Comparison of ENCODE assay signal across 19 cellular contexts in genomic region chr2:96970910-96971309, GRCh38. TPM values are rescaled to one million over a fixed set of nuclear protein-coding genes. Genes with fewer than 3 reads are reported as not detected.
A peak's percentile ranks its signal among the peaks of the same experiment; 100 is the strongest.
DNase-seq lines count a peak whose midpoint lies in the region; ATAC-seq and TF ChIP-seq lines count a peak whose summit lies in the region.
"Had no signal": no experiment of that assay in that cellular context is flagged by ENCODE, and none has a peak within 500 bp of the region (broad histone marks: within the 10 kb centered on the region; RNA-seq: fewer than 3 reads in every experiment).

No MANE protein-coding gene starts in this region.

- H3K9me3 Mint-ChIP-seq in CD4-positive, alpha-beta T cell: no peaks in the 10 kb centered on the region
- H3K9me3 Mint-ChIP-seq in mesothelial cell of epicardium: no peaks in the 10 kb centered on the region
- H3K9me3 Mint-ChIP-seq: effector memory CD8-positive, alpha-beta T cell; immature natural killer cell; natural killer cell had no signal

- DNase-seq in CD4-positive, alpha-beta T cell: no peak
- peak; percentile 68 for DNase-seq in DMS79 treated with DMSO at 0.1 percent for 48 hours (lab: John Stamatoyannopoulos, UW)
- DNase-seq in NCI-H345 (lab: John Stamatoyannopoulos, UW): peak; percentile 75
- DNase-seq in left colon: no peak
- DNase-seq in DMS114 treated with DMSO at 0.1 percent for 48 hours (lab: John Stamatoyannopoulos, UW; ENCODE audit: unreplicated experiment): no peak
- DNase-seq in NCI-H1930 (lab: John Stamatoyannopoulos, UW): no peak
- no peak for DNase-seq in mesothelial cell of epicardium (ENCODE audit: low spot score in 2 of 2, unreplicated experiment in 2 of 2)
- DNase-seq: activated CD8-positive, alpha-beta memory T cell treated with anti-CD3 and anti-CD28 coated beads, Interleukin-2, amount 50 U/mL, for 4 hours; activated effector memory CD4-positive, alpha-beta T cell treated with anti-CD3 and anti-CD28 coated beads, Interleukin-2, amount 50 U/mL, for 16 hours; central memory CD4-positive, alpha-beta T cell; effector memory CD8-positive, alpha-beta T cell; immature natural killer cell; mammary epithelial cell; natural killer cell; NCI-H1105; NCI-H748 treated with DMSO at 0.1 percent for 48 hours; stimulated activated CD4-positive, alpha-beta T cell treated with anti-CD3 and anti-CD28 coated beads, Interleukin-2, amount 100 ng/mL, for 48 hours; T-helper 9 cell had no signal

- CTCF ChIA-PET in CD4-positive, alpha-beta T cell (lab: Charles Lee): interaction anchor here (1.7 kb wide), 1 partner anchor 170 kb away, joined by 4 read pairs; no protein-coding TSS in a partner anchor

- TF ChIP-seq CTCF in CD4-positive, alpha-beta T cell (IDR thresholded peaks at IDR 0.05): no peak
- no peak for TF ChIP-seq CTCF in mesothelial cell of epicardium (IDR thresholded peaks at IDR 0.05; ENCODE audit: unreplicated experiment)

- ATAC-seq in CD4-positive, alpha-beta T cell (ENCODE audit: poor library complexity): peak; percentile 46
- ATAC-seq in left colon (peak; percentile 43), GM21723 (IDR thresholded peaks at IDR 0.05; ENCODE audit: unreplicated experiment) (no peak)
- ATAC-seq: effector memory CD8-positive, alpha-beta T cell; natural killer cell had no signal

- POLR2A ChIA-PET in CD4-positive, alpha-beta T cell (lab: Charles Lee): interaction anchor here (1.2 kb wide), 1 partner anchor 8 kb away, joined by 8 read pairs; no protein-coding TSS in a partner anchor

- peaks cover 42% of the 10 kb centered on the region for H3K4me1 Mint-ChIP-seq in CD4-positive, alpha-beta T cell (ENCODE audit: low read depth)
- peaks cover 15% of the 10 kb centered on the region for H3K4me1 Mint-ChIP-seq in mesothelial cell of epicardium
- H3K4me1 Mint-ChIP-seq: immature natural killer cell, natural killer cell had no signal

- H3K36me3 Mint-ChIP-seq in CD4-positive, alpha-beta T cell (ENCODE audit: low read depth): no peaks in the 10 kb centered on the region
- H3K36me3 Mint-ChIP-seq in mesothelial cell of epicardium: no peaks in the 10 kb centered on the region
- H3K36me3 Mint-ChIP-seq: immature natural killer cell, natural killer cell had no signal

- H3K27ac ChIP-seq in CD4-positive, alpha-beta T cell (ENCODE audit: low read depth, low read length): no peak overlapping the region

- H3K27me3 ChIP-seq in CD4-positive, alpha-beta T cell (ENCODE audit: control insufficient read depth, insufficient read depth, low read length): no peaks in the 10 kb centered on the region

- no peak overlapping the region for H3K4me3 Mint-ChIP-seq in CD4-positive, alpha-beta T cell
- H3K4me3 Mint-ChIP-seq in mesothelial cell of epicardium: no peak overlapping the region
- H3K4me3 Mint-ChIP-seq: effector memory CD8-positive, alpha-beta T cell; immature natural killer cell; natural killer cell had no signal

- no peak overlapping the region for H3K27ac Mint-ChIP-seq in CD4-positive, alpha-beta T cell
- H3K27ac Mint-ChIP-seq in mesothelial cell of epicardium: no peak overlapping the region
- H3K27ac Mint-ChIP-seq: immature natural killer cell, natural killer cell had no signal

- H3K9me3 ChIP-seq in CD4-positive, alpha-beta T cell (ENCODE audit: control insufficient read depth, low read length): no peaks in the 10 kb centered on the region

- H3K27me3 Mint-ChIP-seq in CD4-positive, alpha-beta T cell: peaks cover 5% of the 10 kb centered on the region
- H3K27me3 Mint-ChIP-seq in mesothelial cell of epicardium (ENCODE audit: low read depth): no peaks in the 10 kb centered on the region

- intact Hi-C loops in CD4-positive, alpha-beta T cell (cut with DNase I, micrococcal nuclease): no loop called here
- intact Hi-C loops in left colon (cut with DNase I, micrococcal nuclease): no loop called here

RNA-seq across cellular contexts. Expression of gene FAM178B, which starts 15.5 kb away (rescaled TPM):
- under 1 TPM; 0.20 to 0.96 TPM for total RNA-seq in CD4-positive, alpha-beta T cell
- total RNA-seq in left colon (under 1 TPM; 0.22 to 0.34 TPM), mesothelial cell of epicardium (1.1 to 1.6 TPM (median 1.5 TPM) in 3 replicates)

Comparison
In these comparisons a context has a peak if more than half of its experiments do, and no peak if none do; other contexts are left out.
1. DNase-seq: peak in DMS79 treated with DMSO at 0.1 percent for 48 hours (single experiment) and NCI-H345 (single experiment); none in CD4-positive, alpha-beta T cell (0 of 10), left colon (0 of 2), DMS114 treated with DMSO at 0.1 percent for 48 hours (single experiment), NCI-H1930 (0 of 2) and mesothelial cell of epicardium (0 of 2).